In genomic region chr1:115980998-115981993, GRCh38 we compare ENCODE assay signal across 8 cellular contexts. TPM values are rescaled to one million over a fixed set of nuclear protein-coding genes. Genes with fewer than 3 reads are reported as not detected.
A peak's percentile ranks its signal among the peaks of the same experiment; 100 is the strongest.
DNase-seq lines count a peak whose midpoint lies in the region; ATAC-seq and TF ChIP-seq lines count a peak whose summit lies in the region.

No MANE protein-coding gene starts in this region.

- no peaks in the 10 kb centered on the region for H4K20me1 ChIP-seq in OCI-LY1 (ENCODE audit: insufficient read depth, low read length)

- no peaks in the 10 kb centered on the region for H3K79me2 ChIP-seq in OCI-LY1 (ENCODE audit: insufficient read depth, low read length)

- DNase-seq in NCI-H524 (lab: John Stamatoyannopoulos, UW) (peak; percentile 35 to 62), NCI-H524 treated with DMSO at 0.1 percent for 48 hours (lab: John Stamatoyannopoulos, UW) (no peak), choroid plexus epithelial cell (ENCODE audit: low read depth) (peak; percentile 63), left lung (no peak), upper lobe of right lung (no peak), DMS79 (lab: John Stamatoyannopoulos, UW) (no peak)

- no peak overlapping the region for H3K4me3 ChIP-seq in OCI-LY1 (ENCODE audit: low read depth, low read length, poor library complexity, severe bottlenecking)
- no peak overlapping the region for H3K4me3 ChIP-seq in choroid plexus epithelial cell (ENCODE audit: low read depth, low read length)
- no peak overlapping the region for H3K4me3 ChIP-seq in left lung
- no peak overlapping the region for H3K4me3 ChIP-seq in upper lobe of right lung

- H3K4me1 ChIP-seq in OCI-LY1 (ENCODE audit: insufficient read depth, low read length, severe bottlenecking), result no peaks in the 10 kb centered on the region
- peaks cover 5 to 56% of the 10 kb centered on the region in 2 donors for H3K4me1 ChIP-seq in left lung
- H3K4me1 ChIP-seq in upper lobe of right lung, result no peaks in the 10 kb centered on the region

- H3F3A ChIP-seq in OCI-LY1 (ENCODE audit: insufficient read depth, low read length), result no peaks in the 10 kb centered on the region

- no peak overlapping the region for H3K9ac ChIP-seq in OCI-LY1 (ENCODE audit: low read length)

- no peak overlapping the region for H2AFZ ChIP-seq in OCI-LY1 (ENCODE audit: low read length)

- intact Hi-C loops in left lung (cut with DNase I) (loop anchor here in 1 of 2 donors (5.0 kb wide), 1 partner anchor 174 kb away; no protein-coding TSS in a partner anchor), upper lobe of right lung (cut with DNase I) (no loop called here)

- ATAC-seq in HG02870 (IDR thresholded peaks at IDR 0.05; ENCODE audit: unreplicated experiment) (peak; percentile 53), left lung (peak; percentile 63), upper lobe of right lung (peak; percentile 66)

- H3K27me3 ChIP-seq in OCI-LY1 (ENCODE audit: insufficient read depth, low read length) (no peaks in the 10 kb centered on the region), left lung (peaks cover 0 to 5% of the 10 kb centered on the region in 2 donors), upper lobe of right lung (no peaks in the 10 kb centered on the region)

- TF ChIP-seq CTCF in OCI-LY1 (IDR thresholded peaks at IDR 0.05; ENCODE audit: low read length), result peak; percentile 77
- peak; percentile 78 for TF ChIP-seq CTCF in choroid plexus epithelial cell (conservative IDR thresholded peaks at IDR 0.05; ENCODE audit: low read depth, low read length)
- TF ChIP-seq CTCF in left lung (IDR thresholded peaks at IDR 0.05), result peak in 1 of 2 donors; percentile 57
- peak; percentile 57 for TF ChIP-seq CTCF in upper lobe of right lung (IDR thresholded peaks at IDR 0.05)

- H3K27ac ChIP-seq in OCI-LY1 (ENCODE audit: low read depth, low read length, poor library complexity, severe bottlenecking) (no peak overlapping the region), left lung (no peak overlapping the region), upper lobe of right lung (no peak overlapping the region)

- no peak overlapping the region for H3K4me2 ChIP-seq in OCI-LY1 (ENCODE audit: low read length)

- H3K36me3 ChIP-seq in OCI-LY1 (ENCODE audit: insufficient read depth, low read length) (no peaks in the 10 kb centered on the region), left lung (peaks cover 0 to 5% of the 10 kb centered on the region in 2 donors), upper lobe of right lung (no peaks in the 10 kb centered on the region)

- no peaks in the 10 kb centered on the region for H3K9me2 ChIP-seq in OCI-LY1 (ENCODE audit: low read depth, low read length)

- no peaks in the 10 kb centered on the region for H3K9me3 ChIP-seq in OCI-LY1 (ENCODE audit: low read length)
- no peaks in the 10 kb centered on the region for H3K9me3 ChIP-seq in left lung
- H3K9me3 ChIP-seq in upper lobe of right lung, result no peaks in the 10 kb centered on the region

RNA-seq across cellular contexts. Expression of gene SLC22A15, which starts 5.0 kb away (rescaled TPM):
- total RNA-seq in left lung, result 10 to 100 TPM; 11.2 to 23.0 TPM
- total RNA-seq in upper lobe of right lung, result 25.7 TPM

Comparison
In these comparisons a context has a peak if more than half of its experiments do, and no peak if none do; other contexts are left out.
1. DNase-seq: peak in NCI-H524 (2 of 2) and choroid plexus epithelial cell (single experiment); none in NCI-H524 treated with DMSO at 0.1 percent for 48 hours (single experiment), left lung (0 of 2), upper lobe of right lung (single experiment) and DMS79 (single experiment).
2. Peak in every context shown above with its lines, with median percentiles within 50 percentile points of each other: ATAC-seq.